ENCODE assay signal across 8 cellular contexts in the genomic region with DNA sequence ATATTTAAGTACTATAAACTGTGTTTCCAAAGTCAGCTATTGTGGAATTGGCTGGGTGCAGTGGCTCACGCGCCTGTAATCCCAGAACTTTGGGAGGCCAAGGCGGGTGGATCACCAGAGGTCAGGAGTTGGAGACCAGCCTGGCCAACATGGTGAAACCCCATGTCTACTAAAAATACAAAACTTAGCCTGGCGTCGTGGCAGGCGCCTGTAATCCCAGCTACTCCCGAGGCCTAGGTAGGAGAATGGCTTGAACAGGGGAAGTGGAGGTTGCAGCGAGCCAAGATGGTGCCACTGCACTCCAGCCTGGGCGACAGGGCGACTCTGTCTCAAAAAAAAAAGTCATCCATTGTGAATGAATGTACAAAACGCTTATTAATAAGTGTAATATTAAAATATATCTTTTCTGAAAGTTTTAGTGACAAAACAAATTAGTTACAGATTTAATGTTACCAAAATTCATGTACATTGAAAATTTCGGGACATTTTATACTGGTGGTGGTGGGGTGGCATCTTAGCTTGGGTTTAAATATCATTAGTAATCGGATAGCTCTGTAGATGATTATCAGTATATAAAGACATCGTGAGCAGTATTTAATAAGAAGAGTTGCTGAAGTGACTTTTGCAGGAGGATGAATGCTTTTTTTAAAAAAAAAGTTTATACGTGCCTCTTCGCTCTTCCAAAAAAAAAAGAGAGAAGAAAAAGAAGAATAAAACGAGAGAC. TPM values are rescaled to one million over a fixed set of nuclear protein-coding genes. Genes with fewer than 3 reads are reported as not detected.
DNase-seq lines count a peak whose midpoint lies in the region; ATAC-seq and TF ChIP-seq lines count a peak whose summit lies in the region.

No MANE protein-coding gene starts in this region.

- peak overlapping the region; percentile 97 for H3K27ac Mint-ChIP-seq in Caco-2 (ENCODE audit: unreplicated experiment)

- intact Hi-C loops in Caco-2 (cut with micrococcal nuclease; ENCODE audit: unreplicated experiment): loop anchor here (1.0 to 5.0 kb wide), 2 partner anchors 15 to 132 kb away; partner anchors contain the start of genes ANKRD13C and LRRC40

- CTCF ChIA-PET in Caco-2 (lab: Charles Lee): no interaction called here

- peaks cover 38% of the 10 kb centered on the region for H4K20me1 ChIP-seq in osteoblast (ENCODE audit: insufficient read depth, low read length)

- H3K4me3 Mint-ChIP-seq in Caco-2 (ENCODE audit: unreplicated experiment): peak overlapping the region; percentile 77

- ATAC-seq in GM21526 (IDR thresholded peaks at IDR 0.05; ENCODE audit: low FRiP score, unreplicated experiment): peak; percentile 3

- peaks cover 40% of the 10 kb centered on the region for H3K36me3 Mint-ChIP-seq in Caco-2 (ENCODE audit: insufficient read depth, unreplicated experiment)

- H2AFZ ChIP-seq in osteoblast (ENCODE audit: low read length): peak overlapping the region; percentile 51

- POLR2A ChIA-PET in Caco-2 (lab: Charles Lee): interaction anchor here (0.6 to 1.7 kb wide), 4 partner anchors 15 to 191 kb away, joined by 5 to 17 read pairs (median 8); partner anchors contain the start of genes ANKRD13C, CTH and LRRC40

- H3K27me3 ChIP-seq in Caco-2 (replicated peaks; ENCODE audit: control insufficient read depth, insufficient read depth, low read length): no peaks in the 10 kb centered on the region
- no peaks in the 10 kb centered on the region for H3K27me3 ChIP-seq in MG63
- H3K27me3 ChIP-seq in ectodermal cell (ENCODE audit: control insufficient read depth, insufficient read depth, low read length, poor library complexity, severe bottlenecking): no peaks in the 10 kb centered on the region
- H3K27me3 ChIP-seq in osteoblast (ENCODE audit: insufficient read depth, low read length): no peaks in the 10 kb centered on the region

- H3K4me1 Mint-ChIP-seq in Caco-2 (ENCODE audit: low read depth, unreplicated experiment): no peaks in the 10 kb centered on the region

- no peak for TF ChIP-seq CTCF in Caco-2 (IDR thresholded peaks at IDR 0.05; ENCODE audit: insufficient read depth in 1 of 2, low read depth in 1 of 2, low read length in 1 of 2, severe bottlenecking in 1 of 2, unreplicated experiment in 1 of 2)
- TF ChIP-seq CTCF in osteoblast (IDR thresholded peaks at IDR 0.05; ENCODE audit: extremely low read depth, low read depth, low read length): no peak

- peak overlapping the region; percentile 93 for H3K4me2 ChIP-seq in osteoblast (ENCODE audit: insufficient read depth, low read length)

- TSS peak; percentile 97 for BruUV-seq in Caco-2 (replicated peaks; lab: Mats Ljungman, UMichigan)

- H3K27ac ChIP-seq in ectodermal cell (ENCODE audit: insufficient read depth, low read depth, low read length, poor library complexity, severe bottlenecking) (peak overlapping the region; percentile 97), osteoblast (ENCODE audit: low read depth, low read length) (peak overlapping the region; percentile 95)

- H3K4me3 ChIP-seq in Caco-2 (ENCODE audit: low read depth, low read length) (peak overlapping the region; percentile 73), MG63 (peak overlapping the region; percentile 71), ectodermal cell (ENCODE audit: insufficient read depth, low read depth, low read length) (peak overlapping the region; percentile 80), osteoblast (ENCODE audit: insufficient read depth, low read length) (peak overlapping the region; percentile 91)

- no peaks in the 10 kb centered on the region for H3K9me3 Mint-ChIP-seq in Caco-2 (ENCODE audit: unreplicated experiment)

- H3K79me2 ChIP-seq in osteoblast (ENCODE audit: insufficient read depth, low read length): peaks cover 92% of the 10 kb centered on the region

- DNase-seq in Caco-2: no peak
- DNase-seq in MG63: no peak
- no peak for DNase-seq in osteoblast (ENCODE audit: insufficient read length, low spot score, missing footprints)
- no peak for DNase-seq in OCI-M1 (lab: John Stamatoyannopoulos, UW)
- DNase-seq in hippocampal formation (lab: John Stamatoyannopoulos, UW): no peak
- DNase-seq in D341Med (ENCODE audit: low spot score): no peak

- H3K4me1 ChIP-seq in Caco-2 (peaks cover 5% of the 10 kb centered on the region; the same call in 1 of the 2 replicates), ectodermal cell (ENCODE audit: control insufficient read depth, insufficient read depth, low read length) (peaks cover 14% of the 10 kb centered on the region), osteoblast (ENCODE audit: insufficient read depth, low read length) (peaks cover 34% of the 10 kb centered on the region)

- H3K36me3 ChIP-seq in Caco-2 (ENCODE audit: control insufficient read depth, insufficient read depth, low read length): no peaks in the 10 kb centered on the region
- peaks cover 51% of the 10 kb centered on the region for H3K36me3 ChIP-seq in MG63
- H3K36me3 ChIP-seq in ectodermal cell (ENCODE audit: control insufficient read depth, insufficient read depth, low read length): peaks cover 5% of the 10 kb centered on the region
- peaks cover 30% of the 10 kb centered on the region for H3K36me3 ChIP-seq in osteoblast (ENCODE audit: insufficient read depth, low read length)

- H3K9me3 ChIP-seq in Caco-2 (no peaks in the 10 kb centered on the region), MG63 (no peaks in the 10 kb centered on the region), ectodermal cell (ENCODE audit: control insufficient read depth, low read length) (no peaks in the 10 kb centered on the region), osteoblast (ENCODE audit: low read depth, low read length) (no peaks in the 10 kb centered on the region)

- no peaks in the 10 kb centered on the region for H3K27me3 Mint-ChIP-seq in Caco-2 (ENCODE audit: insufficient read depth, unreplicated experiment)

- 65 to 68% methylated on average over 16 of the region's 17 CpGs for WGBS in ectodermal cell, 2 experiments

RNA-seq across cellular contexts. Expression of gene SRSF11, which starts 0.5 kb away (rescaled TPM):
- 116 and 119 TPM in 2 replicates for total RNA-seq in Caco-2 (2022)
- 83.5 and 146 TPM in 2 replicates for total RNA-seq in MG63 (2014; rRNA removed; shearing (Covaris generic); ENCODE audit: low replicate concordance)
- 275 TPM for polyA plus RNA-seq in ectodermal cell (2013, experiment 1 of 4)
- polyA plus RNA-seq in ectodermal cell (2013, experiment 2 of 4): 274 TPM
- 226 TPM for polyA plus RNA-seq in ectodermal cell (2013, experiment 3 of 4)
- polyA plus RNA-seq in ectodermal cell (2013, experiment 4 of 4): 261 TPM
- total RNA-seq in osteoblast: 160 and 162 TPM in 2 replicates

RNA-seq across cellular contexts. Expression of gene LRRC40, which starts 15.3 kb away (rescaled TPM):
- 12.2 and 15.6 TPM in 2 replicates for total RNA-seq in Caco-2 (2022)
- 17.6 and 25.9 TPM in 2 replicates for total RNA-seq in MG63 (2014; rRNA removed; shearing (Covaris generic); ENCODE audit: low replicate concordance)
- 41.3 TPM for polyA plus RNA-seq in ectodermal cell (2013, experiment 1 of 4)
- polyA plus RNA-seq in ectodermal cell (2013, experiment 2 of 4): 47.5 TPM
- polyA plus RNA-seq in ectodermal cell (2013, experiment 3 of 4): 39.8 TPM
- 44.2 TPM for polyA plus RNA-seq in ectodermal cell (2013, experiment 4 of 4)
- 16.5 and 18.5 TPM in 2 replicates for total RNA-seq in osteoblast
